In genomic region chr14:103480595-103480994, GRCh38 we compare ENCODE assay signal across 10 cellular contexts. TPM values are rescaled to one million over a fixed set of nuclear protein-coding genes. Genes with fewer than 3 reads are reported as not detected.
A peak's percentile ranks its signal among the peaks of the same experiment; 100 is the strongest.
DNase-seq lines count a peak whose midpoint lies in the region; ATAC-seq and TF ChIP-seq lines count a peak whose summit lies in the region.
"Had no signal": no experiment of that assay in that cellular context is flagged by ENCODE, and none has a peak within 500 bp of the region (broad histone marks: within the 10 kb centered on the region; RNA-seq: fewer than 3 reads in every experiment).

No MANE protein-coding gene starts in this region.

- H3K9me3 ChIP-seq in HEK293 (ENCODE audit: control insufficient read depth, insufficient read depth, low read depth, low read length) (no peaks in the 10 kb centered on the region), Panc1 (ENCODE audit: control insufficient read depth, insufficient read depth, low read depth, low read length) (no peaks in the 10 kb centered on the region)
- H3K9me3 ChIP-seq in naive thymus-derived CD4-positive, alpha-beta T cell (ENCODE audit: control insufficient read depth in 2 of 3, low read length in 3 of 3), result no peaks in the 10 kb centered on the region
- H3K9me3 ChIP-seq: thoracic aorta had no signal

- H3K36me3 Mint-ChIP-seq in naive thymus-derived CD4-positive, alpha-beta T cell, result peaks cover 0 to 38% (median 20%) of the 10 kb centered on the region in 5 donors
- peaks cover 20% of the 10 kb centered on the region for H3K36me3 Mint-ChIP-seq in chondrocyte (ENCODE audit: low read depth)

- intact Hi-C loops in Panc1 (cut with micrococcal nuclease; ENCODE audit: unreplicated experiment), result no loop called here
- intact Hi-C loops in naive thymus-derived CD4-positive, alpha-beta T cell (cut with micrococcal nuclease), result no loop called here

- 0 out of 2 replicates have a peak overlapping the region, but pooled peaks have one; percentile 4 for H3K27ac ChIP-seq in HEK293 (ENCODE audit: extremely low read depth, low read depth, low read length)
- H3K27ac ChIP-seq in Panc1 (ENCODE audit: low read length), result no peak overlapping the region
- no peak overlapping the region for H3K27ac ChIP-seq in naive thymus-derived CD4-positive, alpha-beta T cell (ENCODE audit: low read depth, low read length)
- H3K27ac ChIP-seq: thoracic aorta had no signal

- DNase-seq in Panc1 (ENCODE audit: low read depth, low spot score), result no peak
- DNase-seq in naive thymus-derived CD4-positive, alpha-beta T cell, result peak in 1 of 9 donors; percentile 3
- DNase-seq in stimulated activated CD4-positive, alpha-beta T cell treated with anti-CD3 and anti-CD28 coated beads, Interleukin-2, amount 100 ng/mL, for 48 hours, result no peak
- DNase-seq in NCI-H1105 (lab: John Stamatoyannopoulos, UW), result no peak
- no peak for DNase-seq in chondrocyte (ENCODE audit: low spot score)
- DNase-seq: NCI-H524 had no signal

- H3K4me3 ChIP-seq in HEK293 (ENCODE audit: low read depth, low read length) (no peak overlapping the region), Panc1 (ENCODE audit: low read depth in 2 of 2, low read length in 2 of 2) (no peak overlapping the region)
- no peak overlapping the region for H3K4me3 ChIP-seq in naive thymus-derived CD4-positive, alpha-beta T cell (ENCODE audit: low read length)
- H3K4me3 ChIP-seq: thoracic aorta had no signal

- peak overlapping the region in 2 of 10 donors; percentile 1 to 27 for H3K4me3 Mint-ChIP-seq in naive thymus-derived CD4-positive, alpha-beta T cell
- no peak overlapping the region for H3K4me3 Mint-ChIP-seq in chondrocyte (ENCODE audit: unreplicated experiment)

- no peaks in the 10 kb centered on the region for H3K27me3 ChIP-seq in Panc1 (ENCODE audit: control insufficient read depth, insufficient read depth, low read length)
- H3K27me3 ChIP-seq in naive thymus-derived CD4-positive, alpha-beta T cell (ENCODE audit: control insufficient read depth in 2 of 2, insufficient read depth in 2 of 2, low read length in 2 of 2), result no peaks in the 10 kb centered on the region

- peak overlapping the region; percentile 5 to 81 (median 53) for H3K27ac Mint-ChIP-seq in naive thymus-derived CD4-positive, alpha-beta T cell
- H3K27ac Mint-ChIP-seq in chondrocyte (ENCODE audit: unreplicated experiment), result no peak overlapping the region

- H3K36me3 ChIP-seq in HEK293 (ENCODE audit: control insufficient read depth in 2 of 2, insufficient read depth in 1 of 2, low read length in 2 of 2) (peaks cover 52 to 65% of the 10 kb centered on the region in 2 experiments), Panc1 (ENCODE audit: control insufficient read depth, insufficient read depth, low read length) (peaks cover 7% of the 10 kb centered on the region; the same call in 1 of the 2 replicates)
- H3K36me3 ChIP-seq in naive thymus-derived CD4-positive, alpha-beta T cell (ENCODE audit: control insufficient read depth in 2 of 3, insufficient read depth in 3 of 3, low read length in 3 of 3), result peaks cover 4 to 52% (median 13%) of the 10 kb centered on the region in 3 experiments

- no peaks in the 10 kb centered on the region for H3K9me3 Mint-ChIP-seq in naive thymus-derived CD4-positive, alpha-beta T cell
- H3K9me3 Mint-ChIP-seq in chondrocyte (ENCODE audit: low read depth), result no peaks in the 10 kb centered on the region

- CTCF ChIA-PET in HEK293 (lab: Yijun Ruan, JAX) (interaction anchor here (1.1 kb wide), 1 partner anchor 20 kb away, joined by 5 read pairs; no protein-coding TSS in a partner anchor), Panc1 (lab: Charles Lee) (interaction anchor here (0.6 kb wide), 1 partner anchor 75 kb away, joined by 5 read pairs; no protein-coding TSS in a partner anchor)
- CTCF ChIA-PET in naive thymus-derived CD4-positive, alpha-beta T cell (lab: Charles Lee), result no interaction called here

- TSS peak; percentile 67 for BruUV-seq in Panc1 (replicated peaks; lab: Mats Ljungman, UMichigan)

- no peaks in the 10 kb centered on the region for H3K27me3 Mint-ChIP-seq in naive thymus-derived CD4-positive, alpha-beta T cell
- H3K27me3 Mint-ChIP-seq in chondrocyte (ENCODE audit: low read depth), result no peaks in the 10 kb centered on the region

- TF ChIP-seq CTCF in HEK293 (tag by site-specific recombination; IDR thresholded peaks at IDR 0.05), result no peak
- no peak for TF ChIP-seq CTCF in Panc1 (IDR thresholded peaks at IDR 0.05)
- no peak for TF ChIP-seq CTCF in chondrocyte (IDR thresholded peaks at IDR 0.05)

- no peaks in the 10 kb centered on the region for H3K4me1 ChIP-seq in HEK293 (ENCODE audit: control insufficient read depth, insufficient read depth, low read length)
- no peaks in the 10 kb centered on the region for H3K4me1 ChIP-seq in Panc1 (ENCODE audit: control insufficient read depth, insufficient read depth, low read length)
- H3K4me1 ChIP-seq in naive thymus-derived CD4-positive, alpha-beta T cell (ENCODE audit: control insufficient read depth in 2 of 2, insufficient read depth in 2 of 2, low read length in 2 of 2), result no peaks in the 10 kb centered on the region

- POLR2A ChIA-PET in HEK293 (lab: Yijun Ruan, JAX) (no interaction called here), Panc1 (lab: Charles Lee) (no interaction called here)
- POLR2A ChIA-PET in naive thymus-derived CD4-positive, alpha-beta T cell (lab: Charles Lee), result no interaction called here

- ATAC-seq in GM18517 (IDR thresholded peaks at IDR 0.05; ENCODE audit: unreplicated experiment) (peak; percentile 87), Panc1 (no peak), HG03565 (IDR thresholded peaks at IDR 0.05; ENCODE audit: unreplicated experiment) (no peak)
- peak; percentile 90 for ATAC-seq in naive thymus-derived CD4-positive, alpha-beta T cell

- in situ Hi-C loops in Panc1 (cut with HindIII; ENCODE audit: low pct_unique_long_range_greater_than_20kb, low sequenced_read_pairs), result no loop called here

- peaks cover 12 to 21% (median 18%) of the 10 kb centered on the region in 7 donors for H3K4me1 Mint-ChIP-seq in naive thymus-derived CD4-positive, alpha-beta T cell
- no peaks in the 10 kb centered on the region for H3K4me1 Mint-ChIP-seq in chondrocyte (ENCODE audit: low read depth)

TF ChIP-seq in HEK293, 187 proteins besides CTCF, POLR2A, EP300 and RAD21:
- TF ChIP-seq ZNF658 (tag by site-specific recombination; IDR thresholded peaks at IDR 0.05), result no peak
- TF ChIP-seq ZNF398 (tag by site-specific recombination; IDR thresholded peaks at IDR 0.05), result no peak
- TF ChIP-seq ZNF155 (tag by site-specific recombination; IDR thresholded peaks at IDR 0.05), result no peak
- no peak for TF ChIP-seq SCRT1 (tag by site-specific recombination; IDR thresholded peaks at IDR 0.05; ENCODE audit: borderline replicate concordance)
- no peak for TF ChIP-seq PATZ1 (tag by site-specific recombination; IDR thresholded peaks at IDR 0.05)
- TF ChIP-seq ZBTB1 (tag by site-specific recombination; IDR thresholded peaks at IDR 0.05), result no peak

RNA-seq across cellular contexts. Expression of gene CKB, which starts 42.0 kb away (rescaled TPM):
- total RNA-seq in Panc1 (2021; ENCODE audit: unreplicated experiment) (436 TPM), chondrocyte (81.0 to 141 TPM (median 139 TPM) in 3 replicates)
- polyA plus RNA-seq in Panc1 (2012; ENCODE audit: insufficient read length), result 1,631 TPM
- total RNA-seq in naive thymus-derived CD4-positive, alpha-beta T cell, result 10 to 100 TPM in 1 of 5 experiments, 1 to 10 TPM in 4; 1.4 to 19.8 (median 2.5) TPM
- under 1 TPM in 1 of 2 donors, not detected in 1; 0.40 TPM for polyA plus RNA-seq in naive thymus-derived CD4-positive, alpha-beta T cell

RNA-seq across cellular contexts. Expression of gene TRMT61A, which starts 48.4 kb away (rescaled TPM):
- 22.9 TPM for total RNA-seq in Panc1 (2021; ENCODE audit: unreplicated experiment)
- polyA plus RNA-seq in Panc1 (2012; ENCODE audit: insufficient read length), result 23.8 TPM
- total RNA-seq in naive thymus-derived CD4-positive, alpha-beta T cell, result 10 to 100 TPM in 4 of 5 experiments, 1 to 10 TPM in 1; 9.8 to 15.1 (median 14.1) TPM
- polyA plus RNA-seq in naive thymus-derived CD4-positive, alpha-beta T cell, result 10 to 100 TPM in 1 of 2 donors, 1 to 10 TPM in 1; 6.3 to 12.2 TPM
- 9.9 to 10.3 TPM (median 10.0 TPM) in 3 replicates for total RNA-seq in chondrocyte

Comparison
In these comparisons a context has a peak if more than half of its experiments do, and no peak if none do; other contexts are left out.
1. ATAC-seq: peak in GM18517 (single experiment) and naive thymus-derived CD4-positive, alpha-beta T cell (single experiment); none in Panc1 (single experiment) and HG03565 (single experiment).